Comparison of ENCODE assay signal across 9 cellular contexts in genomic region chr12:14390885-14391530, GRCh38. TPM values are rescaled to one million over a fixed set of nuclear protein-coding genes. Genes with fewer than 3 reads are reported as not detected.
DNase-seq lines count a peak whose midpoint lies in the region; ATAC-seq and TF ChIP-seq lines count a peak whose summit lies in the region.
"Had no signal": no experiment of that assay in that cellular context is flagged by ENCODE, and none has a peak within 500 bp of the region (broad histone marks: within the 10 kb centered on the region; RNA-seq: fewer than 3 reads in every experiment).

No MANE protein-coding gene starts in this region.

- no peak overlapping the region for H3K4me3 ChIP-seq in hepatocyte

- H3K4me1 ChIP-seq in hepatocyte (ENCODE audit: insufficient read depth) = peaks cover 7% of the 10 kb centered on the region

- no peaks in the 10 kb centered on the region for H3K36me3 ChIP-seq in hepatocyte (replicated peaks; ENCODE audit: insufficient read depth, low read depth)

- H3K4me2 ChIP-seq in hepatocyte = peak overlapping the region; percentile 5

- H3K36me3 Mint-ChIP-seq in activated CD4-positive, alpha-beta T cell treated with anti-CD3 and anti-CD28 coated beads, Interleukin-2, amount 10 ng/mL, durations not matched to agents 24 days and 14 days (ENCODE audit: low read depth) = peaks cover 40% of the 10 kb centered on the region
- H3K36me3 Mint-ChIP-seq in WTC11 = no peaks in the 10 kb centered on the region
- peaks cover 19 to 21% of the 10 kb centered on the region in 2 donors for H3K36me3 Mint-ChIP-seq in CD14-positive monocyte
- H3K36me3 Mint-ChIP-seq in nephron progenitor cell (ENCODE audit: low read depth) = peaks cover 79% of the 10 kb centered on the region

- H3K9me3 ChIP-seq in hepatocyte (ENCODE audit: low read depth) = peaks cover 11% of the 10 kb centered on the region

- ATAC-seq in WTC11 = peak; percentile 43; the same call in 1 of the 2 replicates
- ATAC-seq in stimulated activated naive CD8-positive, alpha-beta T cell treated with anti-CD3 and anti-CD28 coated beads, Interleukin-15, amount 100 ng/mL, for 72 hours = peak; percentile 18
- no peak for ATAC-seq in GM19455 (IDR thresholded peaks at IDR 0.05; ENCODE audit: unreplicated experiment)

- H3K79me2 ChIP-seq in hepatocyte = peaks cover 96% of the 10 kb centered on the region

- no peaks in the 10 kb centered on the region for H3K9me3 Mint-ChIP-seq in activated CD4-positive, alpha-beta T cell treated with anti-CD3 and anti-CD28 coated beads, Interleukin-2, amount 10 ng/mL, durations not matched to agents 24 days and 14 days
- H3K9me3 Mint-ChIP-seq in WTC11 (no peaks in the 10 kb centered on the region), CD14-positive monocyte (no peaks in the 10 kb centered on the region), nephron progenitor cell (peaks cover 48% of the 10 kb centered on the region)
- no peaks in the 10 kb centered on the region for H3K9me3 Mint-ChIP-seq in stimulated activated naive CD8-positive, alpha-beta T cell treated with anti-CD3 and anti-CD28 coated beads, Interleukin-15, amount 100 ng/mL, for 72 hours

- H3K9me2 ChIP-seq in hepatocyte (replicated peaks; ENCODE audit: insufficient read depth) = no peaks in the 10 kb centered on the region

- no peaks in the 10 kb centered on the region for H3K27me3 Mint-ChIP-seq in activated CD4-positive, alpha-beta T cell treated with anti-CD3 and anti-CD28 coated beads, Interleukin-2, amount 10 ng/mL, durations not matched to agents 24 days and 14 days
- H3K27me3 Mint-ChIP-seq in WTC11 (ENCODE audit: low read depth) (no peaks in the 10 kb centered on the region), CD14-positive monocyte (ENCODE audit: low read depth in 3 of 3) (peaks cover 0 to 1% (median 0%) of the 10 kb centered on the region in 3 donors), nephron progenitor cell (ENCODE audit: low read depth, poor library complexity) (no peaks in the 10 kb centered on the region)
- H3K27me3 Mint-ChIP-seq in stimulated activated naive CD8-positive, alpha-beta T cell treated with anti-CD3 and anti-CD28 coated beads, Interleukin-15, amount 100 ng/mL, for 72 hours = no peaks in the 10 kb centered on the region

- intact Hi-C loops in activated CD4-positive, alpha-beta T cell treated with anti-CD3 and anti-CD28 coated beads, Interleukin-2, amount 10 ng/mL, durations not matched to agents 24 days and 14 days (cut with micrococcal nuclease) = loop anchor here (5.0 kb wide), 2 partner anchors 566 to 1674 kb away; partner anchors contain the start of gene CDKN1B
- intact Hi-C loops in CD14-positive monocyte (cut with micrococcal nuclease) = loop anchor here in 1 of 2 donors (5.0 kb wide), 1 partner anchor 134 kb away; no protein-coding TSS in a partner anchor

- peak overlapping the region; percentile 91 for H3K27ac Mint-ChIP-seq in activated CD4-positive, alpha-beta T cell treated with anti-CD3 and anti-CD28 coated beads, Interleukin-2, amount 10 ng/mL, durations not matched to agents 24 days and 14 days
- peak overlapping the region; percentile 90 for H3K27ac Mint-ChIP-seq in WTC11
- H3K27ac Mint-ChIP-seq in stimulated activated naive CD8-positive, alpha-beta T cell treated with anti-CD3 and anti-CD28 coated beads, Interleukin-15, amount 100 ng/mL, for 72 hours = peak overlapping the region; percentile 67 to 83
- peak overlapping the region in 3 of 7 donors; percentile 23 to 67 (median 60) for H3K27ac Mint-ChIP-seq in CD14-positive monocyte
- H3K27ac Mint-ChIP-seq in nephron progenitor cell = no peak overlapping the region

- 31% methylated on average over 3 of the region's 3 CpGs for WGBS in hepatocyte (ENCODE audit: low lambda C conversion rate, missing lambda C conversion rate)

- TF ChIP-seq CTCF in WTC11 (IDR thresholded peaks at IDR 0.05) (no peak), hepatocyte (IDR thresholded peaks at IDR 0.05; ENCODE audit: poor library complexity) (no peak), CD14-positive monocyte (IDR thresholded peaks at IDR 0.05) (no peak), nephron progenitor cell (IDR thresholded peaks at IDR 0.05) (no peak)

- no peaks in the 10 kb centered on the region for H4K20me1 ChIP-seq in hepatocyte (ENCODE audit: insufficient read depth, poor library complexity, severe bottlenecking)

- POLR2A ChIA-PET in WTC11 (lab: Charles Lee) = no interaction called here

- CTCF ChIA-PET in WTC11 (lab: Charles Lee) = interaction anchor here (0.6 to 1.0 kb wide), 3 partner anchors 31 to 133 kb away, joined by 3 read pairs; no protein-coding TSS in a partner anchor

- H2AFZ ChIP-seq in hepatocyte = no peak overlapping the region

- peak; percentile 59 for DNase-seq in activated CD4-positive, alpha-beta T cell treated with anti-CD3 and anti-CD28 coated beads, Interleukin-2, amount 10 ng/mL, durations not matched to agents 24 days and 14 days
- DNase-seq in activated CD4-positive, alpha-beta T cell treated with anti-CD3 and anti-CD28 coated beads, Interleukin-2, amount 50 U/mL, for 1 hour = no peak
- no peak for DNase-seq in WTC11 (ENCODE audit: low spot score)
- DNase-seq in hepatocyte (ENCODE audit: low spot score) = no peak
- DNase-seq in stimulated activated naive CD8-positive, alpha-beta T cell treated with anti-CD3 and anti-CD28 coated beads, Interleukin-15, amount 100 ng/mL, for 72 hours = no peak
- no peak for DNase-seq in CD14-positive monocyte (ENCODE audit: low spot score)
- DNase-seq in nephron progenitor cell = no peak
- DNase-seq: ACHN had no signal

- H3K27ac ChIP-seq in hepatocyte = no peak overlapping the region

- no peaks in the 10 kb centered on the region for H3K27me3 ChIP-seq in hepatocyte

- peak overlapping the region; percentile 81 for H3K4me3 Mint-ChIP-seq in activated CD4-positive, alpha-beta T cell treated with anti-CD3 and anti-CD28 coated beads, Interleukin-2, amount 10 ng/mL, durations not matched to agents 24 days and 14 days
- H3K4me3 Mint-ChIP-seq in WTC11 (peak overlapping the region; percentile 28), CD14-positive monocyte (no peak overlapping the region), nephron progenitor cell (no peak overlapping the region)
- H3K4me3 Mint-ChIP-seq in stimulated activated naive CD8-positive, alpha-beta T cell treated with anti-CD3 and anti-CD28 coated beads, Interleukin-15, amount 100 ng/mL, for 72 hours = peak overlapping the region; percentile 76 to 90

- H3K4me1 Mint-ChIP-seq in activated CD4-positive, alpha-beta T cell treated with anti-CD3 and anti-CD28 coated beads, Interleukin-2, amount 10 ng/mL, durations not matched to agents 24 days and 14 days = peaks cover 61% of the 10 kb centered on the region
- peaks cover 86% of the 10 kb centered on the region for H3K4me1 Mint-ChIP-seq in WTC11
- H3K4me1 Mint-ChIP-seq in stimulated activated naive CD8-positive, alpha-beta T cell treated with anti-CD3 and anti-CD28 coated beads, Interleukin-15, amount 100 ng/mL, for 72 hours = peaks cover 56% of the 10 kb centered on the region
- peaks cover 31% of the 10 kb centered on the region for H3K4me1 Mint-ChIP-seq in CD14-positive monocyte
- peaks cover 46% of the 10 kb centered on the region for H3K4me1 Mint-ChIP-seq in nephron progenitor cell

TF ChIP-seq in WTC11, 78 proteins besides CTCF, POLR2A, EP300 and RAD21:
- TF ChIP-seq, protein P1, sequence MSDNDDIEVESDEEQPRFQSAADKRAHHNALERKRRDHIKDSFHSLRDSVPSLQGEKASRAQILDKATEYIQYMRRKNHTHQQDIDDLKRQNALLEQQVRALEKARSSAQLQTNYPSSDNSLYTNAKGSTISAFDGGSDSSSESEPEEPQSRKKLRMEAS (CRISPR knock-in tag; IDR thresholded peaks at IDR 0.05) = no peak
- no peak for TF ChIP-seq ZNF121 (CRISPR knock-in tag; IDR thresholded peaks at IDR 0.05)
- TF ChIP-seq ZNF671 (CRISPR knock-in tag; IDR thresholded peaks at IDR 0.05) = no peak
- TF ChIP-seq, protein P2, sequence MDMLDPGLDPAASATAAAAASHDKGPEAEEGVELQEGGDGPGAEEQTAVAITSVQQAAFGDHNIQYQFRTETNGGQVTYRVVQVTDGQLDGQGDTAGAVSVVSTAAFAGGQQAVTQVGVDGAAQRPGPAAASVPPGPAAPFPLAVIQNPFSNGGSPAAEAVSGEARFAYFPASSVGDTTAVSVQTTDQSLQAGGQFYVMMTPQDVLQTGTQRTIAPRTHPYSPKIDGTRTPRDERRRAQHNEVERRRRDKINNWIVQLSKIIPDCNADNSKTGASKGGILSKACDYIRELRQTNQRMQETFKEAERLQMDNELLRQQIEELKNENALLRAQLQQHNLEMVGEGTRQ (CRISPR knock-in tag; IDR thresholded peaks at IDR 0.05) = no peak
- TF ChIP-seq TEAD4 (CRISPR knock-in tag; IDR thresholded peaks at IDR 0.05) = no peak
- TF ChIP-seq ATF3 (CRISPR knock-in tag; conservative IDR thresholded peaks at IDR 0.05) = no peak
- no peak for TF ChIP-seq PRRX2 (CRISPR knock-in tag; IDR thresholded peaks at IDR 0.05)
- TF ChIP-seq, protein P3, sequence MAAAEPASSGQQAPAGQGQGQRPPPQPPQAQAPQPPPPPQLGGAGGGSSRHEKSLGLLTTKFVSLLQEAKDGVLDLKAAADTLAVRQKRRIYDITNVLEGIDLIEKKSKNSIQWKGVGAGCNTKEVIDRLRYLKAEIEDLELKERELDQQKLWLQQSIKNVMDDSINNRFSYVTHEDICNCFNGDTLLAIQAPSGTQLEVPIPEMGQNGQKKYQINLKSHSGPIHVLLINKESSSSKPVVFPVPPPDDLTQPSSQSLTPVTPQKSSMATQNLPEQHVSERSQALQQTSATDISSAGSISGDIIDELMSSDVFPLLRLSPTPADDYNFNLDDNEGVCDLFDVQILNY (CRISPR knock-in tag; IDR thresholded peaks at IDR 0.05) = no peak
- TF ChIP-seq MXD4 (CRISPR knock-in tag; IDR thresholded peaks at IDR 0.05; ENCODE audit: borderline replicate concordance) = no peak
- TF ChIP-seq IRF2 (CRISPR knock-in tag; IDR thresholded peaks at IDR 0.05; ENCODE audit: borderline replicate concordance, low read depth) = no peak
- TF ChIP-seq JUN (CRISPR knock-in tag; IDR thresholded peaks at IDR 0.05) = no peak
- no peak for TF ChIP-seq FOXK1 (CRISPR knock-in tag; IDR thresholded peaks at IDR 0.05)
- no peak for TF ChIP-seq ETV6 (CRISPR knock-in tag; IDR thresholded peaks at IDR 0.05)

RNA-seq across cellular contexts. Expression of gene ATF7IP, which starts 25.5 kb away (rescaled TPM):
- total RNA-seq in activated CD4-positive, alpha-beta T cell treated with anti-CD3 and anti-CD28 coated beads, Interleukin-2, amount 10 ng/mL, durations not matched to agents 24 days and 14 days = 62.6 and 72.4 TPM in 2 replicates
- total RNA-seq in WTC11 (2021) (141 to 169 TPM (median 167 TPM) in 3 replicates), hepatocyte (46.4 and 52.5 TPM in 2 replicates)
- polyA plus RNA-seq in hepatocyte (24.8 and 28.8 TPM in 2 replicates), CD14-positive monocyte (10 to 100 TPM; 19.2 to 51.7 TPM)

Comparison
In these comparisons a context has a peak if more than half of its experiments do, and no peak if none do; other contexts are left out.
1. H3K4me3 Mint-ChIP-seq: peak in activated CD4-positive, alpha-beta T cell treated with anti-CD3 and anti-CD28 coated beads, Interleukin-2, amount 10 ng/mL, durations not matched to agents 24 days and 14 days (single experiment), WTC11 (single experiment) and stimulated activated naive CD8-positive, alpha-beta T cell treated with anti-CD3 and anti-CD28 coated beads, Interleukin-15, amount 100 ng/mL, for 72 hours (2 of 2); none in CD14-positive monocyte (0 of 2) and nephron progenitor cell (single experiment).